8 cellular contexts compared by ENCODE assay signal in the genomic region with DNA sequence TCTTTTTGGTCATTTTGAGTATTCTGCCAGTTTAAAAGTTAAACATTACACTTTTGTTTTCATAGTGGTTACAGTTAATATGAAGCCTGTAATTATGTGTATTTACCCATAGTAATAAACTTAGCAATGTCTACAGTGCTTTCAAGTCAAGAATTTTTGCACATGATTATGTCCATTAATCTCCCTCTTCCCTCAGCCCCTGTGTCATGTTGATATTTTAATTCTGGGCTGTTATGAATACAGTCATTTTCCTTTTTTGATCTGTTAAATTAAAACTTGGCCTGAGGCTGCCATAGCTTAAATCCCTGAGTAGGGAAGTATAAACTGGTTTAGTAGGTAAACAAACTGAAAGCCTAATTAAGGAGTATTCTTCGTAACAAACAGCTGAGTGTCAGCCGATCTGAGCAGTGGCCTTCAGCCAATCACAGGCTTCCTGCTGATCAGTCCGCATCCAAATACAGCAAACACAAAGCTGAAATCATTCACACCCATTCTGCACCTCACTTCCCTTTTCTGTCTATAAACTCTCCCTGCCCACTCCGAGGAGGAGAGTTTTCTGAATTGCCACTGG. TPM values are rescaled to one million over a fixed set of nuclear protein-coding genes. Genes with fewer than 3 reads are reported as not detected.
A peak's percentile ranks its signal among the peaks of the same experiment; 100 is the strongest.
DNase-seq lines count a peak whose midpoint lies in the region; ATAC-seq, FAIRE-seq and TF ChIP-seq lines count a peak whose summit lies in the region.

No MANE protein-coding gene starts in this region.

- H3K4me3 ChIP-seq in endocrine pancreas (ENCODE audit: control insufficient read depth, insufficient read depth, low read length) (peak overlapping the region; percentile 55), skeletal muscle tissue (ENCODE audit: low read length in 3 of 3) (peak overlapping the region in 2 of 3 donors; percentile 32 to 42)

- no peaks in the 10 kb centered on the region for H3K9me3 ChIP-seq in endocrine pancreas (ENCODE audit: control insufficient read depth, low read length)
- no peaks in the 10 kb centered on the region for H3K9me3 ChIP-seq in skeletal muscle tissue (ENCODE audit: control insufficient read depth in 3 of 3, low read length in 3 of 3)

- DNase-seq in NCI-H2107 treated with DMSO at 0.1 percent for 48 hours (lab: John Stamatoyannopoulos, UW; ENCODE audit: unreplicated experiment) (peak; percentile 61), NCI-H2107 (lab: John Stamatoyannopoulos, UW) (no peak), NCI-H2029 (lab: John Stamatoyannopoulos, UW) (peak; percentile 20), activated T-cell treated with anti-CD3 and anti-CD28 coated beads for 4 hours (no peak), H54 (ENCODE audit: insufficient read length, low spot score) (no peak)

- H3K4me1 ChIP-seq in endocrine pancreas (ENCODE audit: control insufficient read depth, insufficient read depth, low read length): peaks cover 4% of the 10 kb centered on the region
- peaks cover 0 to 3% (median 0%) of the 10 kb centered on the region in 3 donors for H3K4me1 ChIP-seq in skeletal muscle tissue (ENCODE audit: control insufficient read depth in 3 of 3, insufficient read depth in 3 of 3, low read length in 3 of 3)

- peak; percentile 89 for ATAC-seq in HG02885 (IDR thresholded peaks at IDR 0.05; ENCODE audit: poor library complexity, unreplicated experiment)

- H3K27ac ChIP-seq in skeletal muscle tissue (ENCODE audit: low read depth, low read length): no peak overlapping the region

- H3K27me3 ChIP-seq in endocrine pancreas (ENCODE audit: control insufficient read depth, insufficient read depth, low read length) (no peaks in the 10 kb centered on the region), skeletal muscle tissue (ENCODE audit: control insufficient read depth in 3 of 3, insufficient read depth in 3 of 3, low read length in 3 of 3) (peaks cover 0 to 5% (median 0%) of the 10 kb centered on the region in 3 donors)

- TF ChIP-seq POLR2A in H54 (IDR thresholded peaks at IDR 0.05; ENCODE audit: low read depth, low read length): no peak

- H3K9ac ChIP-seq in endocrine pancreas (ENCODE audit: control insufficient read depth, insufficient read depth, low read length) (no peak overlapping the region), skeletal muscle tissue (ENCODE audit: low read depth in 1 of 3, low read length in 3 of 3) (peak overlapping the region in 1 of 3 donors; percentile 40)

- no peaks in the 10 kb centered on the region for H3K36me3 ChIP-seq in endocrine pancreas (ENCODE audit: control insufficient read depth, insufficient read depth, low read length)
- no peaks in the 10 kb centered on the region for H3K36me3 ChIP-seq in skeletal muscle tissue (ENCODE audit: control insufficient read depth in 3 of 3, insufficient read depth in 3 of 3, low read length in 3 of 3)

- no peak for FAIRE-seq in H54 (lab: Jason Lieb, UNC)

RNA-seq across cellular contexts. Expression of gene SFT2D1, which starts 9.5 kb away (rescaled TPM):
- 20.9 TPM for total RNA-seq in skeletal muscle tissue

RNA-seq across cellular contexts. Expression of gene MPC1, which starts 30.9 kb away (rescaled TPM):
- 88.2 TPM for total RNA-seq in skeletal muscle tissue

RNA-seq across cellular contexts. Expression of gene PRR18, which starts 43.6 kb away (rescaled TPM):
- total RNA-seq in skeletal muscle tissue: 0.52 TPM

Comparison
In these comparisons a context has a peak if more than half of its experiments do, and no peak if none do; other contexts are left out.
1. DNase-seq: peak in NCI-H2107 treated with DMSO at 0.1 percent for 48 hours (single experiment) and NCI-H2029 (single experiment); none in NCI-H2107 (single experiment), activated T-cell treated with anti-CD3 and anti-CD28 coated beads for 4 hours (single experiment) and H54 (single experiment).